ENCODE assay signal across 33 cellular contexts in the genomic region with DNA sequence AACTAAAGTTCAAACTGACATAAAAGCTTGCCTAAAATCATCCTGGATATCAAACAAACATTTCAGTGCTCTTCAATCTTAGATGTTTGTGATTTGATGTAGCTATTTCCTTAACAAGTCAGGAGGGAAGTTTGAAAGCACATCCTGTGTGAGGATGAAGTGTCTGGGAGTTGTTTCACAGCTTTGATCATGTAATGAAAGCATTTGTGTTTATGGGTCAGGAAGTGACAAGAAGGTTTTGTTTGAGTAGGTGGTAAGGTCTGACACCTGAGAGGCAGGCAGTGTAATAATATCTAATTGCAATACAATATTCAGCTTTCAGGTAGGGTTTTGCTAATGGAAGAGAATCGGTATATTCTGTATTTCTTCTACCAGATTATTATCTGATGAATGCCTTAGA. TPM values are rescaled to one million over a fixed set of nuclear protein-coding genes. Genes with fewer than 3 reads are reported as not detected.
A peak's percentile ranks its signal among the peaks of the same experiment; 100 is the strongest.
DNase-seq lines count a peak whose midpoint lies in the region; ATAC-seq, FAIRE-seq and TF ChIP-seq lines count a peak whose summit lies in the region.
"Had no signal": no experiment of that assay in that cellular context is flagged by ENCODE, and none has a peak within 500 bp of the region (broad histone marks: within the 10 kb centered on the region; RNA-seq: fewer than 3 reads in every experiment).

No MANE protein-coding gene starts in this region.

- H3K27ac Mint-ChIP-seq in central memory CD8-positive, alpha-beta T cell (ENCODE audit: low read depth) = no peak overlapping the region
- H3K27ac Mint-ChIP-seq in activated T-helper 2 cell treated with anti-CD3 and anti-CD28 coated beads, Interferon-gamma antibody, Interleukin-2, Interleukin-4, amounts not matched to agents 10 μg/mL and 5 μg/mL and 100 μg/mL, durations not matched to agents 14 hours and 24 hours and 36 hours = no peak overlapping the region
- H3K27ac Mint-ChIP-seq: activated naive CD8-positive, alpha-beta T cell; CD4-positive, CD25-positive, alpha-beta regulatory T cell had no signal

- TF ChIP-seq CTCF in SK-N-SH (IDR thresholded peaks at IDR 0.05) (no peak), MM.1S (IDR thresholded peaks at IDR 0.05; ENCODE audit: low read length) (no peak), osteoblast (IDR thresholded peaks at IDR 0.05; ENCODE audit: extremely low read depth, low read depth, low read length) (no peak)

- H3K9ac ChIP-seq in SK-N-SH (no peak overlapping the region), MM.1S (ENCODE audit: low read length) (no peak overlapping the region)

- intact Hi-C loops in activated T-helper 2 cell treated with anti-CD3 and anti-CD28 coated beads, Interferon-gamma antibody, Interleukin-2, Interleukin-4, amounts not matched to agents 10 μg/mL and 5 μg/mL and 100 μg/mL, durations not matched to agents 14 hours and 24 hours and 36 hours (cut with micrococcal nuclease) = no loop called here

- H3K27me3 ChIP-seq in SK-N-SH (ENCODE audit: insufficient read depth) = no peaks in the 10 kb centered on the region
- H3K27me3 ChIP-seq in MM.1S (replicated peaks; ENCODE audit: insufficient read depth, low read length) = no peaks in the 10 kb centered on the region
- no peaks in the 10 kb centered on the region for H3K27me3 ChIP-seq in osteoblast (ENCODE audit: insufficient read depth, low read length)
- no peaks in the 10 kb centered on the region for H3K27me3 ChIP-seq in small intestine (ENCODE audit: control insufficient read depth in 2 of 2, insufficient read depth in 2 of 2, low read length in 2 of 2)
- H3K27me3 ChIP-seq: gastrocnemius medialis, right atrium auricular region, upper lobe of right lung had no signal

- no peak overlapping the region for H3K4me3 Mint-ChIP-seq in central memory CD8-positive, alpha-beta T cell
- no peak overlapping the region for H3K4me3 Mint-ChIP-seq in activated T-helper 2 cell treated with anti-CD3 and anti-CD28 coated beads, Interferon-gamma antibody, Interleukin-2, Interleukin-4, amounts not matched to agents 10 μg/mL and 5 μg/mL and 100 μg/mL, durations not matched to agents 14 hours and 24 hours and 36 hours (ENCODE audit: low read depth)
- H3K4me3 Mint-ChIP-seq: activated naive CD8-positive, alpha-beta T cell; CD4-positive, CD25-positive, alpha-beta regulatory T cell; neural crest cell had no signal

- H3K36me3 Mint-ChIP-seq in central memory CD8-positive, alpha-beta T cell (ENCODE audit: insufficient read depth) = no peaks in the 10 kb centered on the region
- no peaks in the 10 kb centered on the region for H3K36me3 Mint-ChIP-seq in activated T-helper 2 cell treated with anti-CD3 and anti-CD28 coated beads, Interferon-gamma antibody, Interleukin-2, Interleukin-4, amounts not matched to agents 10 μg/mL and 5 μg/mL and 100 μg/mL, durations not matched to agents 14 hours and 24 hours and 36 hours (ENCODE audit: low read depth)
- H3K36me3 Mint-ChIP-seq: activated naive CD8-positive, alpha-beta T cell; CD4-positive, CD25-positive, alpha-beta regulatory T cell had no signal

- H3K4me3 ChIP-seq in SK-N-SH (ENCODE audit: low read depth in 2 of 2, low read length in 1 of 2) (no peak overlapping the region), MM.1S (ENCODE audit: low read length) (no peak overlapping the region), osteoblast (ENCODE audit: insufficient read depth, low read length) (no peak overlapping the region), small intestine (ENCODE audit: low read depth in 1 of 2, low read length in 2 of 2) (no peak overlapping the region)
- H3K4me3 ChIP-seq: gastrocnemius medialis, mucosa of descending colon, right atrium auricular region, smooth muscle cell, upper lobe of right lung had no signal

- no peaks in the 10 kb centered on the region for H3K4me1 Mint-ChIP-seq in central memory CD8-positive, alpha-beta T cell
- H3K4me1 Mint-ChIP-seq in activated T-helper 2 cell treated with anti-CD3 and anti-CD28 coated beads, Interferon-gamma antibody, Interleukin-2, Interleukin-4, amounts not matched to agents 10 μg/mL and 5 μg/mL and 100 μg/mL, durations not matched to agents 14 hours and 24 hours and 36 hours (ENCODE audit: low read depth) = peaks cover 3% of the 10 kb centered on the region

- no peak for TF ChIP-seq EP300 in SK-N-SH (IDR thresholded peaks at IDR 0.05; ENCODE audit: borderline replicate concordance in 1 of 2, low read depth in 1 of 2, low read length in 1 of 2)

- H3K9me3 Mint-ChIP-seq in central memory CD8-positive, alpha-beta T cell = no peaks in the 10 kb centered on the region
- no peaks in the 10 kb centered on the region for H3K9me3 Mint-ChIP-seq in activated T-helper 2 cell treated with anti-CD3 and anti-CD28 coated beads, Interferon-gamma antibody, Interleukin-2, Interleukin-4, amounts not matched to agents 10 μg/mL and 5 μg/mL and 100 μg/mL, durations not matched to agents 14 hours and 24 hours and 36 hours

- CTCF ChIA-PET in SK-N-SH (lab: Yijun Ruan, JAX) = interaction anchor here (1.2 kb wide), 1 partner anchor 431 kb away, joined by 4 read pairs; no protein-coding TSS in a partner anchor

- WGBS in SK-N-SH (ENCODE audit: low lambda C conversion rate) = 87% methylated on average over 1 of the region's 1 CpG
- WGBS in small intestine, 3 donors = 70 to 83% (median 76%) methylated on average over 1 of the region's 1 CpG

- H3K36me3 ChIP-seq in SK-N-SH (replicated peaks in 1 of 2; ENCODE audit: control insufficient read depth in 1 of 2, insufficient read depth in 2 of 2, low read length in 1 of 2) (no peaks in the 10 kb centered on the region), MM.1S (replicated peaks; ENCODE audit: insufficient read depth, low read length) (no peaks in the 10 kb centered on the region), osteoblast (ENCODE audit: insufficient read depth, low read length) (no peaks in the 10 kb centered on the region), small intestine (ENCODE audit: control insufficient read depth in 2 of 2, insufficient read depth in 2 of 2, low read length in 2 of 2) (no peaks in the 10 kb centered on the region)
- H3K36me3 ChIP-seq: gastrocnemius medialis, right atrium auricular region, upper lobe of right lung had no signal

- peaks cover 6 to 12% of the 10 kb centered on the region in 2 experiments; a peak in 2 of 4 replicates for H3K4me1 ChIP-seq in SK-N-SH (ENCODE audit: control insufficient read depth in 1 of 2, insufficient read depth in 2 of 2, low read depth in 1 of 2, low read length in 1 of 2)
- no peaks in the 10 kb centered on the region for H3K4me1 ChIP-seq in MM.1S (ENCODE audit: low read length)
- no peaks in the 10 kb centered on the region for H3K4me1 ChIP-seq in osteoblast (ENCODE audit: insufficient read depth, low read length)
- H3K4me1 ChIP-seq in small intestine (ENCODE audit: control insufficient read depth in 2 of 2, insufficient read depth in 1 of 2, low read depth in 1 of 2, low read length in 1 of 2) = no peaks in the 10 kb centered on the region
- H3K4me1 ChIP-seq: gastrocnemius medialis, right atrium auricular region, upper lobe of right lung had no signal

- H3F3A ChIP-seq in SK-N-SH (replicated peaks; ENCODE audit: insufficient read depth) (no peaks in the 10 kb centered on the region), MM.1S (ENCODE audit: insufficient read depth, low read length) (no peaks in the 10 kb centered on the region)

- H3K4me2 ChIP-seq in SK-N-SH (no peak overlapping the region), MM.1S (ENCODE audit: low read depth, low read length) (no peak overlapping the region), osteoblast (ENCODE audit: insufficient read depth, low read length) (no peak overlapping the region)
- H3K4me2 ChIP-seq: smooth muscle cell had no signal

- POLR2A ChIA-PET in SK-N-SH (lab: Yijun Ruan, JAX) = no interaction called here

- H3K9me2 ChIP-seq in SK-N-SH = no peaks in the 10 kb centered on the region
- H3K9me2 ChIP-seq in MM.1S (replicated peaks; ENCODE audit: insufficient read depth, low read length) = no peaks in the 10 kb centered on the region

- no peak for FAIRE-seq in small intestine (lab: Jason Lieb, UNC)
- FAIRE-seq: A204.1, GM12891, HepG2 had no signal

- TF ChIP-seq RAD21 in SK-N-SH (IDR thresholded peaks at IDR 0.05; ENCODE audit: low read length) = no peak

- DNase-seq in SK-N-SH (no peak), MM.1S (peak; percentile 23), osteoblast (ENCODE audit: insufficient read length, low spot score, missing footprints) (no peak), small intestine (no peak)
- DNase-seq in central memory CD8-positive, alpha-beta T cell (ENCODE audit: low spot score in 2 of 2) = no peak
- DNase-seq in stimulated activated CD4-positive, alpha-beta T cell treated with anti-CD3 and anti-CD28 coated beads, Interleukin-2, amount 100 ng/mL, for 48 hours = no peak
- DNase-seq in activated T-helper 2 cell treated with anti-CD3 and anti-CD28 coated beads, Interferon-gamma antibody, Interleukin-2, Interleukin-4, amounts not matched to agents 10 μg/mL and 5 μg/mL and 100 μg/mL, durations not matched to agents 14 hours and 24 hours and 36 hours (ENCODE audit: low spot score) = no peak
- DNase-seq: activated CD4-positive, alpha-beta T cell treated with anti-CD3 and anti-CD28 coated beads for 4 hours; activated CD8-positive, alpha-beta memory T cell treated with anti-CD3 and anti-CD28 coated beads for 24 hours; activated T-cell treated with anti-CD3 and anti-CD28 coated beads for 4 hours; gastrocnemius medialis; hippocampal formation; Karpas-422; left cardiac atrium; mucosa of descending colon; NCI-H187; NCI-H524 treated with DMSO at 0.1 percent for 48 hours; posterior cingulate gyrus; Right ventricle myocardium superior; stimulated activated naive CD4-positive, alpha-beta T cell treated with Interleukin-2 at 50 U/mL for 16 hours; T-helper 9 cell; upper lobe of right lung had no signal

- H3K79me2 ChIP-seq in SK-N-SH (ENCODE audit: insufficient read depth) (no peaks in the 10 kb centered on the region), MM.1S (ENCODE audit: low read length) (no peaks in the 10 kb centered on the region), osteoblast (ENCODE audit: insufficient read depth, low read length) (no peaks in the 10 kb centered on the region)

- H4K20me1 ChIP-seq in SK-N-SH (ENCODE audit: insufficient read depth) (no peaks in the 10 kb centered on the region), MM.1S (ENCODE audit: insufficient read depth, low read length) (no peaks in the 10 kb centered on the region), osteoblast (ENCODE audit: insufficient read depth, low read length) (no peaks in the 10 kb centered on the region)

- no peak for ATAC-seq in SK-N-SH treated with all-trans-retinoic acid at 6 μM for 48 hours
- peak; percentile 28 for ATAC-seq in central memory CD8-positive, alpha-beta T cell (replicated peaks; ENCODE audit: extremely low read depth, poor library complexity, severe bottlenecking)
- ATAC-seq: gastrocnemius medialis, HepG2, left cardiac atrium, mucosa of descending colon, Panc1, upper lobe of right lung had no signal

- H3K9me3 ChIP-seq in SK-N-SH (no peaks in the 10 kb centered on the region), MM.1S (replicated peaks; ENCODE audit: insufficient read depth, low read length) (no peaks in the 10 kb centered on the region), osteoblast (ENCODE audit: low read depth, low read length) (no peaks in the 10 kb centered on the region), small intestine (ENCODE audit: control insufficient read depth, low read depth) (no peaks in the 10 kb centered on the region)
- H3K9me3 ChIP-seq: gastrocnemius medialis, mucosa of descending colon, right atrium auricular region, upper lobe of right lung had no signal

- H3K27ac ChIP-seq in SK-N-SH (ENCODE audit: low read depth in 2 of 2, low read length in 1 of 2) = no peak overlapping the region
- no peak overlapping the region for H3K27ac ChIP-seq in MM.1S (ENCODE audit: low read length)
- no peak overlapping the region for H3K27ac ChIP-seq in osteoblast (ENCODE audit: low read depth, low read length)
- H3K27ac ChIP-seq in small intestine (ENCODE audit: low read depth in 1 of 2, low read length in 1 of 2) = no peak overlapping the region
- H3K27ac ChIP-seq: gastrocnemius medialis, right atrium auricular region, upper lobe of right lung, VCaP had no signal

- H3K27me3 Mint-ChIP-seq in central memory CD8-positive, alpha-beta T cell = no peaks in the 10 kb centered on the region
- no peaks in the 10 kb centered on the region for H3K27me3 Mint-ChIP-seq in activated T-helper 2 cell treated with anti-CD3 and anti-CD28 coated beads, Interferon-gamma antibody, Interleukin-2, Interleukin-4, amounts not matched to agents 10 μg/mL and 5 μg/mL and 100 μg/mL, durations not matched to agents 14 hours and 24 hours and 36 hours (ENCODE audit: low read depth)
- H3K27me3 Mint-ChIP-seq: activated naive CD8-positive, alpha-beta T cell; CD4-positive, CD25-positive, alpha-beta regulatory T cell had no signal

- H2AFZ ChIP-seq in SK-N-SH (ENCODE audit: low read depth) = 0 out of 2 replicates have a peak overlapping the region, but pooled peaks have one; percentile 2
- H2AFZ ChIP-seq in MM.1S (ENCODE audit: low read length) = no peak overlapping the region
- peak overlapping the region; percentile 34 for H2AFZ ChIP-seq in osteoblast (ENCODE audit: low read length)

RNA-seq across cellular contexts. Expression of a gene that starts 26.0 kb away (rescaled TPM):
- polyA plus RNA-seq in SK-N-SH (2012; rRNA removed) = 1.0 and 2.4 TPM in 2 replicates
- 1.9 and 2.8 TPM in 2 replicates for polyA plus RNA-seq in SK-N-SH (2012; cell fraction: cytosol; rRNA removed)
- polyA plus RNA-seq in SK-N-SH (2012; cell fraction: nucleus; rRNA removed) = 0.72 and 1.2 TPM in 2 replicates
- total RNA-seq in osteoblast = 1.4 and 2.7 TPM in 2 replicates
- not detected in 2 replicates for total RNA-seq in activated T-helper 2 cell treated with anti-CD3 and anti-CD28 coated beads, Interferon-gamma antibody, Interleukin-2, Interleukin-4, amounts not matched to agents 10 μg/mL and 5 μg/mL and 100 μg/mL, durations not matched to agents 14 hours and 24 hours and 36 hours
- under 1 TPM; under 0.01 to 0.90 (median 0.22) TPM for polyA plus RNA-seq in small intestine
- total RNA-seq: CD4-positive, CD25-positive, alpha-beta regulatory T cell; HepG2 had no signal
- polyA plus RNA-seq: CD4-positive, CD25-positive, alpha-beta regulatory T cell; HepG2 had no signal
